8 cellular contexts compared by ENCODE assay signal in genomic region chr1:27536767-27537166, GRCh38.
DNase-seq lines count a peak whose midpoint lies in the region; ATAC-seq and TF ChIP-seq lines count a peak whose summit lies in the region.

No MANE protein-coding gene starts in this region.

- DNase-seq in amniotic stem cell (lab: John Stamatoyannopoulos, UW), result peak; percentile 27
- DNase-seq in hippocampal formation (lab: John Stamatoyannopoulos, UW), result peak; percentile 28 to 67
- peak; percentile 64 for DNase-seq in smooth muscle cell of the brain vasculature (ENCODE audit: low read depth, low spot score)
- no peak for DNase-seq in stimulated activated CD4-positive, alpha-beta T cell treated with anti-CD3 and anti-CD28 coated beads, Interleukin-12 subunit alpha, Interleukin-12 subunit beta, amount 100 ng/mL, for 4 hours
- DNase-seq in germinal center (ENCODE audit: low spot score), result no peak
- no peak for DNase-seq in stimulated activated CD4-positive, alpha-beta T cell treated with anti-CD3 and anti-CD28 coated beads, Interleukin-15, amount 100 ng/mL, for 24 hours

- no peak overlapping the region for H3K4me3 ChIP-seq in HEK293 (ENCODE audit: low read depth, low read length)

- ATAC-seq in GM21367 (IDR thresholded peaks at IDR 0.05; ENCODE audit: unreplicated experiment), result no peak

- no peaks in the 10 kb centered on the region for H3K9me3 ChIP-seq in HEK293 (ENCODE audit: control insufficient read depth, insufficient read depth, low read depth, low read length)

- H3K36me3 ChIP-seq in HEK293 (ENCODE audit: control insufficient read depth in 2 of 2, insufficient read depth in 1 of 2, low read length in 2 of 2), result peaks cover 0 to 18% of the 10 kb centered on the region in 2 experiments; a peak in 1 of 3 replicates

- CTCF ChIA-PET in HEK293 (lab: Yijun Ruan, JAX), result interaction anchor here (0.5 to 3.3 kb wide), 6 partner anchors 16 to 171 kb away, joined by 3 to 22 read pairs (median 4); no protein-coding TSS in a partner anchor

- peaks cover 7% of the 10 kb centered on the region for H3K4me1 ChIP-seq in HEK293 (ENCODE audit: control insufficient read depth, insufficient read depth, low read length)

- POLR2A ChIA-PET in HEK293 (lab: Yijun Ruan, JAX), result interaction anchor here (1.2 kb wide), 1 partner anchor 38 kb away, joined by 4 read pairs; no protein-coding TSS in a partner anchor

- no peak overlapping the region for H3K27ac ChIP-seq in HEK293 (ENCODE audit: extremely low read depth, low read depth, low read length)

- no peak for TF ChIP-seq CTCF in HEK293 (tag by site-specific recombination; IDR thresholded peaks at IDR 0.05)

TF ChIP-seq in HEK293, 187 proteins besides CTCF, POLR2A, EP300 and RAD21 (continues in another document):
- TF ChIP-seq ZFP69B (tag by site-specific recombination; IDR thresholded peaks at IDR 0.05) (no peak), ZNF140 (tag by site-specific recombination; IDR thresholded peaks at IDR 0.05) (no peak), ZNF391 (tag by site-specific recombination; IDR thresholded peaks at IDR 0.05; ENCODE audit: borderline replicate concordance, low read depth) (no peak), ZNF211 (tag by site-specific recombination; IDR thresholded peaks at IDR 0.05; ENCODE audit: low read depth) (no peak), ZNF423 (tag by site-specific recombination; IDR thresholded peaks at IDR 0.05) (peak; percentile 53; the same call in 1 of the 2 replicates), SCRT2 (tag by site-specific recombination; IDR thresholded peaks at IDR 0.05) (no peak), ZNF157 (tag by site-specific recombination; IDR thresholded peaks at IDR 0.05) (no peak), ZNF23 (tag by site-specific recombination; IDR thresholded peaks at IDR 0.05; ENCODE audit: borderline replicate concordance) (no peak), ZNF112 (tag by site-specific recombination; IDR thresholded peaks at IDR 0.05) (no peak), ZNF521 (tag by site-specific recombination; IDR thresholded peaks at IDR 0.05) (no peak), ZNF776 (tag by site-specific recombination; IDR thresholded peaks at IDR 0.05; ENCODE audit: borderline replicate concordance) (no peak), PRDM1 (tag by site-specific recombination; IDR thresholded peaks at IDR 0.05) (no peak), ZNF747 (tag by site-specific recombination; IDR thresholded peaks at IDR 0.05) (no peak), ZSCAN18 (tag by site-specific recombination; IDR thresholded peaks at IDR 0.05) (no peak), ZNF610 (tag by site-specific recombination; IDR thresholded peaks at IDR 0.05; ENCODE audit: borderline replicate concordance) (no peak), MYNN (tag by site-specific recombination; IDR thresholded peaks at IDR 0.05; ENCODE audit: borderline replicate concordance) (no peak), ZNF48 (tag by site-specific recombination; IDR thresholded peaks at IDR 0.05) (no peak), SCRT1 (tag by site-specific recombination; IDR thresholded peaks at IDR 0.05; ENCODE audit: borderline replicate concordance) (no peak), ZNF830 (tag by site-specific recombination; IDR thresholded peaks at IDR 0.05; ENCODE audit: low read depth) (no peak), ZNF335 (tag by site-specific recombination; conservative IDR thresholded peaks at IDR 0.05) (no peak), YY1 (tag by site-specific recombination; IDR thresholded peaks at IDR 0.05) (no peak), HOXA7 (CRISPR knock-in tag; IDR thresholded peaks at IDR 0.05; ENCODE audit: borderline replicate concordance) (no peak), GLIS1 (tag by site-specific recombination; IDR thresholded peaks at IDR 0.05) (peak; percentile 94), ZNF626 (tag by site-specific recombination; IDR thresholded peaks at IDR 0.05) (no peak), WT1 (tag by site-specific recombination; IDR thresholded peaks at IDR 0.05) (0 out of 2 replicates have a peak, but pooled peaks have one; percentile 32), EGR2 (tag by site-specific recombination; IDR thresholded peaks at IDR 0.05; ENCODE audit: low read depth) (peak; percentile 84), ZNF37A (tag by site-specific recombination; IDR thresholded peaks at IDR 0.05) (no peak), SETDB1 (IDR thresholded peaks at IDR 0.05; ENCODE audit: insufficient read length, low read length) (no peak)
- TF ChIP-seq, protein P1, sequence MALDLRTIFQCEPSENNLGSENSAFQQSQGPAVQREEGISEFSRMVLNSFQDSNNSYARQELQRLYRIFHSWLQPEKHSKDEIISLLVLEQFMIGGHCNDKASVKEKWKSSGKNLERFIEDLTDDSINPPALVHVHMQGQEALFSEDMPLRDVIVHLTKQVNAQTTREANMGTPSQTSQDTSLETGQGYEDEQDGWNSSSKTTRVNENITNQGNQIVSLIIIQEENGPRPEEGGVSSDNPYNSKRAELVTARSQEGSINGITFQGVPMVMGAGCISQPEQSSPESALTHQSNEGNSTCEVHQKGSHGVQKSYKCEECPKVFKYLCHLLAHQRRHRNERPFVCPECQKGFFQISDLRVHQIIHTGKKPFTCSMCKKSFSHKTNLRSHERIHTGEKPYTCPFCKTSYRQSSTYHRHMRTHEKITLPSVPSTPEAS (tag by site-specific recombination; IDR thresholded peaks at IDR 0.05), result no peak
- TF ChIP-seq, protein P2, sequence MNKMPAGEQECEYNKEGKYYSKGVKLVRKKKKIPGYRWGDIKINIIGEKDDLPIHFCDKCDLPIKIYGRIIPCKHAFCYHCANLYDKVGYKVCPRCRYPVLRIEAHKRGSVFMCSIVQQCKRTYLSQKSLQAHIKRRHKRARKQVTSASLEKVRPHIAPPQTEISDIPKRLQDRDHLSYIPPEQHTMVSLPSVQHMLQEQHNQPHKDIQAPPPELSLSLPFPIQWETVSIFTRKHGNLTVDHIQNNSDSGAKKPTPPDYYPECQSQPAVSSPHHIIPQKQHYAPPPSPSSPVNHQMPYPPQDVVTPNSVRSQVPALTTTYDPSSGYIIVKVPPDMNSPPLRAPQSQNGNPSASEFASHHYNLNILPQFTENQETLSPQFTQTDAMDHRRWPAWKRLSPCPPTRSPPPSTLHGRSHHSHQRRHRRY (tag by site-specific recombination; IDR thresholded peaks at IDR 0.05), result no peak
- TF ChIP-seq, protein P3, sequence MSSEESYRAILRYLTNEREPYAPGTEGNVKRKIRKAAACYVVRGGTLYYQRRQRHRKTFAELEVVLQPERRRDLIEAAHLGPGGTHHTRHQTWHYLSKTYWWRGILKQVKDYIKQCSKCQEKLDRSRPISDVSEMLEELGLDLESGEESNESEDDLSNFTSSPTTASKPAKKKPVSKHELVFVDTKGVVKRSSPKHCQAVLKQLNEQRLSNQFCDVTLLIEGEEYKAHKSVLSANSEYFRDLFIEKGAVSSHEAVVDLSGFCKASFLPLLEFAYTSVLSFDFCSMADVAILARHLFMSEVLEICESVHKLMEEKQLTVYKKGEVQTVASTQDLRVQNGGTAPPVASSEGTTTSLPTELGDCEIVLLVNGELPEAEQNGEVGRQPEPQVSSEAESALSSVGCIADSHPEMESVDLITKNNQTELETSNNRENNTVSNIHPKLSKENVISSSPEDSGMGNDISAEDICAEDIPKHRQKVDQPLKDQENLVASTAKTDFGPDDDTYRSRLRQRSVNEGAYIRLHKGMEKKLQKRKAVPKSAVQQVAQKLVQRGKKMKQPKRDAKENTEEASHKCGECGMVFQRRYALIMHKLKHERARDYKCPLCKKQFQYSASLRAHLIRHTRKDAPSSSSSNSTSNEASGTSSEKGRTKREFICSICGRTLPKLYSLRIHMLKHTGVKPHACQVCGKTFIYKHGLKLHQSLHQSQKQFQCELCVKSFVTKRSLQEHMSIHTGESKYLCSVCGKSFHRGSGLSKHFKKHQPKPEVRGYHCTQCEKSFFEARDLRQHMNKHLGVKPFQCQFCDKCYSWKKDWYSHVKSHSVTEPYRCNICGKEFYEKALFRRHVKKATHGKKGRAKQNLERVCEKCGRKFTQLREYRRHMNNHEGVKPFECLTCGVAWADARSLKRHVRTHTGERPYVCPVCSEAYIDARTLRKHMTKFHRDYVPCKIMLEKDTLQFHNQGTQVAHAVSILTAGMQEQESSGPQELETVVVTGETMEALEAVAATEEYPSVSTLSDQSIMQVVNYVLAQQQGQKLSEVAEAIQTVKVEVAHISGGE (tag by site-specific recombination; conservative IDR thresholded peaks at IDR 0.05; ENCODE audit: low read depth), result no peak
- TF ChIP-seq, protein P4, sequence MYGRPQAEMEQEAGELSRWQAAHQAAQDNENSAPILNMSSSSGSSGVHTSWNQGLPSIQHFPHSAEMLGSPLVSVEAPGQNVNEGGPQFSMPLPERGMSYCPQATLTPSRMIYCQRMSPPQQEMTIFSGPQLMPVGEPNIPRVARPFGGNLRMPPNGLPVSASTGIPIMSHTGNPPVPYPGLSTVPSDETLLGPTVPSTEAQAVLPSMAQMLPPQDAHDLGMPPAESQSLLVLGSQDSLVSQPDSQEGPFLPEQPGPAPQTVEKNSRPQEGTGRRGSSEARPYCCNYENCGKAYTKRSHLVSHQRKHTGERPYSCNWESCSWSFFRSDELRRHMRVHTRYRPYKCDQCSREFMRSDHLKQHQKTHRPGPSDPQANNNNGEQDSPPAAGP (tag by site-specific recombination; IDR thresholded peaks at IDR 0.05), result no peak

Comparison
In these comparisons a context has a peak if more than half of its experiments do, and no peak if none do; other contexts are left out.
1. DNase-seq: peak in amniotic stem cell (single experiment), hippocampal formation (2 of 2) and smooth muscle cell of the brain vasculature (single experiment); none in stimulated activated CD4-positive, alpha-beta T cell treated with anti-CD3 and anti-CD28 coated beads, Interleukin-12 subunit alpha, Interleukin-12 subunit beta, amount 100 ng/mL, for 4 hours (single experiment), germinal center (single experiment) and stimulated activated CD4-positive, alpha-beta T cell treated with anti-CD3 and anti-CD28 coated beads, Interleukin-15, amount 100 ng/mL, for 24 hours (single experiment).